8 cellular contexts compared by ENCODE assay signal in the genomic region with DNA sequence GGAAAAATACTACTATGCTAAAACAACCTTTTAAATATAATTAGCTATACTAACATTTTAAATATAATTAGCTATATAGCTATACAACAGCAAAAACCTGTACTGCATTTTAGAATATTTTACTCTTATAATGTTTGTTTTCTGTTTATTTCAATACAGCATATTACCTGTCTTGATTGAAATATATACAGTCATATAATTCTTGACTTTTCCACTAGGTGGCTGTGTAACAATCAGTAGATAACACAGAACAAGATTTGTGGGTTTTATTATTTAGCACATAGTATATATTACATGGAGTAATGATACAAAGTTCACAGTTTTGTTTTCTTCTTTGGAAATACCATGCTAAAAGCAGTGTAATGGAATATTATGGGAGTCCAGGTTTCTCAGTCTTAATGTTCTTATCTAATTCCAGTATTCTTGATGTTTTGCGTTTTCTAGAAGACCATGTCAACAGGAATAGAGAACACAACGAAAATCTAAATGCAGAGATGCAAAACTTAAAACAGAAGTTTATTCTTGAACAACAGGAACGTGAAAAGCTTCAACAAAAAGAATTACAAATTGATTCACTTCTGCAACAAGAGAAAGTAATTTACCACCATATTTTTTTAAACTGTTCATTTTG. TPM values are rescaled to one million over a fixed set of nuclear protein-coding genes. Genes with fewer than 3 reads are reported as not detected.
A peak's percentile ranks its signal among the peaks of the same experiment; 100 is the strongest.
DNase-seq lines count a peak whose midpoint lies in the region; ATAC-seq and TF ChIP-seq lines count a peak whose summit lies in the region.

No MANE protein-coding gene starts in this region.

- no peaks in the 10 kb centered on the region for H3K27me3 Mint-ChIP-seq in naive B cell

- no peaks in the 10 kb centered on the region for H3K36me3 Mint-ChIP-seq in naive B cell

- H3K27ac Mint-ChIP-seq in naive B cell: no peak overlapping the region

- H3K9me3 ChIP-seq in ascending aorta: no peaks in the 10 kb centered on the region

- H3K27ac ChIP-seq in ascending aorta: no peak overlapping the region

- peak; percentile 67 for ATAC-seq in HG02763 (IDR thresholded peaks at IDR 0.05; ENCODE audit: unreplicated experiment)
- peak; percentile 45 to 76 for ATAC-seq in naive B cell (ENCODE audit: low read depth in 2 of 2)

- TF ChIP-seq CTCF in GM12865 (IDR thresholded peaks at IDR 0.05; ENCODE audit: insufficient read depth, low read depth, low read length, missing control alignments) (peak; percentile 24), ascending aorta (IDR thresholded peaks at IDR 0.05) (peak in 2 of 3 experiments; percentile 23 to 36)

- H3K4me1 Mint-ChIP-seq in naive B cell: no peaks in the 10 kb centered on the region

- H3K4me1 ChIP-seq in ascending aorta: no peaks in the 10 kb centered on the region

- intact Hi-C loops in ascending aorta (cut with DNase I): no loop called here

- DNase-seq in GM12865 (ENCODE audit: low read depth) (peak; percentile 21), ascending aorta (ENCODE audit: low spot score in 2 of 2) (no peak), naive B cell (peak; percentile 6), glomerular visceral epithelial cell (ENCODE audit: extremely low spot score) (no peak), NCI-H2196 treated with DMSO at 0.1 percent for 48 hours (lab: John Stamatoyannopoulos, UW; ENCODE audit: unreplicated experiment) (no peak)
- DNase-seq in activated CD4-positive, alpha-beta T cell treated with anti-CD3 and anti-CD28 coated beads, Interleukin-2, amount 50 U/mL, for 1 hour: no peak
- DNase-seq in activated T-cell treated with anti-CD3 and anti-CD28 coated beads, Interleukin-2, amount 50 U/mL, for 48 hours: no peak

- H3K4me3 ChIP-seq in GM12865 (ENCODE audit: low read depth, low read length) (no peak overlapping the region), ascending aorta (no peak overlapping the region)

- no peak overlapping the region for H3K4me3 Mint-ChIP-seq in naive B cell

- H3K9me3 Mint-ChIP-seq in naive B cell: peaks cover 0 to 3% (median 0%) of the 10 kb centered on the region in 7 donors

- H3K27me3 ChIP-seq in ascending aorta: no peaks in the 10 kb centered on the region

- no peaks in the 10 kb centered on the region for H3K36me3 ChIP-seq in ascending aorta

RNA-seq across cellular contexts. Expression of gene HMMR, which starts 13.3 kb away (rescaled TPM):
- total RNA-seq in ascending aorta: not detected
- polyA plus RNA-seq in naive B cell (ENCODE audit: low read depth in 6 of 6): 1 to 10 TPM in 2 of 6 donors, under 1 TPM in 3, not detected in 1; 0.38 to 1.3 (median 0.92) TPM

RNA-seq across cellular contexts. Expression of gene NUDCD2, which starts 13.8 kb away (rescaled TPM):
- 4.6 TPM for total RNA-seq in ascending aorta
- polyA plus RNA-seq in naive B cell (ENCODE audit: low read depth in 6 of 6): 10 to 100 TPM; 36.9 to 48.6 (median 42.7) TPM

RNA-seq across cellular contexts. Expression of gene MAT2B, which starts 31.7 kb away (rescaled TPM):
- 21.8 TPM for total RNA-seq in ascending aorta
- polyA plus RNA-seq in naive B cell (ENCODE audit: low read depth in 6 of 6): 100 to 1,000 TPM; 282 to 501 (median 341) TPM

RNA-seq across cellular contexts. Expression of gene CCNG1, which starts 36.3 kb away (rescaled TPM):
- 20.5 TPM for total RNA-seq in ascending aorta
- 100 to 1,000 TPM in 2 of 6 donors, 10 to 100 TPM in 4; 71.2 to 148 (median 94.1) TPM for polyA plus RNA-seq in naive B cell (ENCODE audit: low read depth in 6 of 6)

Comparison
In these comparisons a context has a peak if more than half of its experiments do, and no peak if none do; other contexts are left out.
1. DNase-seq: peak in GM12865 (single experiment) and naive B cell (single experiment); none in ascending aorta (0 of 2), activated CD4-positive, alpha-beta T cell treated with anti-CD3 and anti-CD28 coated beads, Interleukin-2, amount 50 U/mL, for 1 hour (single experiment), glomerular visceral epithelial cell (single experiment), NCI-H2196 treated with DMSO at 0.1 percent for 48 hours (single experiment) and activated T-cell treated with anti-CD3 and anti-CD28 coated beads, Interleukin-2, amount 50 U/mL, for 48 hours (0 of 2).